1 cellular context compared by ENCODE assay signal in genomic region chr9:137703842-137704508, GRCh38.
TF ChIP-seq lines count a peak whose summit lies in the region.

No MANE protein-coding gene starts in this region.

TF ChIP-seq in K562, 482 proteins besides CTCF, POLR2A, EP300 and RAD21 (continued from another document):
- no peak for TF ChIP-seq KAT2B (IDR thresholded peaks at IDR 0.05; ENCODE audit: low read depth, low read length)
TF ChIP-seq in K562: peak in this region for 3.
